Comparison of ENCODE assay signal across 1 cellular context in the genomic region with DNA sequence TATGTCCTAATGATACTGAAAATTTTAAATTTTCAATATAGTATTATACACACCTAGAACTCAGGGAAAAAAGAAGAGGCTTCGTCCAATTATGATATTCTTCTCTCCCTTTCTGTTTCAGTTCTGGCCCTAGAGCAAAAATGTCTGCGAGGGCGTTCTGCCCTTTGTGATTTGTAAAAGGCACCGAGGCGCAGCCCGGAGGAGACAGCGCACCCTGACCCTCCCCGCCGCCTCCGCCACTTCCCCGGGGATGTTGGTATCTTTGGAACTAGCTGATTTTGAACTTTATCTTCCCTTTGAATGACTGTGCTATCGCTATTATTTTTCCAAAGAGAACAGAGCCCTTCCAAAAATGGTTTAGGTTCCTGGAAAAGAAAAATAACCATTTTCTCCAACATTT.
TF ChIP-seq lines count a peak whose summit lies in the region.

No MANE protein-coding gene starts in this region.

TF ChIP-seq in HepG2, 621 proteins besides CTCF, POLR2A, EP300 and RAD21 (continued from another document):
- TF ChIP-seq KIAA2018 (CRISPR knock-in tag; IDR thresholded peaks at IDR 0.05; ENCODE audit: borderline replicate concordance): no peak
